Comparison of ENCODE assay signal across 13 cellular contexts in genomic region chr16:66289051-66289680, GRCh38.
"Had no signal": no experiment of that assay in that cellular context is flagged by ENCODE, and none has a peak within 500 bp of the region (broad histone marks: within the 10 kb centered on the region; RNA-seq: fewer than 3 reads in every experiment).

No MANE protein-coding gene starts in this region.

- H3K9me3 Mint-ChIP-seq: activated B cell treated with CpG ODN at 0.5 μM for 24 hours; activated naive CD4-positive, alpha-beta T cell treated with anti-CD3 and anti-CD28 coated beads, Interleukin-2, amount 50 U/mL, for 24 hours; T-helper 2 cell treated with Interferon-gamma antibody and Interleukin-4, amounts not matched to agents 5 μg/mL and 100 μg/mL, for 36 hours had no signal

- H3K36me3 Mint-ChIP-seq: activated naive CD4-positive, alpha-beta T cell treated with anti-CD3 and anti-CD28 coated beads, Interleukin-2, amount 50 U/mL, for 24 hours; neural progenitor cell had no signal

- DNase-seq: activated B cell treated with CpG ODN at 0.5 μM for 24 hours; activated CD4-positive, alpha-beta T cell treated with anti-CD3 and anti-CD28 coated beads for 48 hours had no signal

- H3K27me3 ChIP-seq: adrenal gland, cardiac muscle cell, neural progenitor cell, pancreas had no signal

- H3K36me3 ChIP-seq: adrenal gland, cardiac muscle cell, gastroesophageal sphincter, neural progenitor cell, pancreas had no signal

- H3K4me1 Mint-ChIP-seq: activated B cell treated with CpG ODN at 0.5 μM for 24 hours; activated naive CD4-positive, alpha-beta T cell treated with anti-CD3 and anti-CD28 coated beads, Interleukin-2, amount 50 U/mL, for 24 hours had no signal

- H3K4me2 ChIP-seq: neural progenitor cell, smooth muscle cell had no signal

- H3K27me3 Mint-ChIP-seq: activated naive CD4-positive, alpha-beta T cell treated with anti-CD3 and anti-CD28 coated beads, Interleukin-2, amount 50 U/mL, for 24 hours had no signal

- FAIRE-seq: endometrium, pancreas, urothelium cell line had no signal

- H3K9me3 ChIP-seq: adrenal gland, gastroesophageal sphincter, pancreas had no signal

- H3K27ac ChIP-seq: adrenal gland, cardiac muscle cell, dorsolateral prefrontal cortex, gastroesophageal sphincter, neural progenitor cell, pancreas had no signal

- H2AFZ ChIP-seq: neural progenitor cell had no signal

- H3K4me3 Mint-ChIP-seq: activated B cell treated with CpG ODN at 0.5 μM for 24 hours; activated naive CD4-positive, alpha-beta T cell treated with anti-CD3 and anti-CD28 coated beads, Interleukin-2, amount 50 U/mL, for 24 hours; neural progenitor cell; T-helper 2 cell treated with Interferon-gamma antibody and Interleukin-4, amounts not matched to agents 5 μg/mL and 100 μg/mL, for 36 hours had no signal

- H3K4me1 ChIP-seq: adrenal gland, gastroesophageal sphincter, neural progenitor cell, pancreas had no signal

- H3K9ac ChIP-seq: neural progenitor cell had no signal

- H3K4me3 ChIP-seq: adrenal gland, cardiac muscle cell, dorsolateral prefrontal cortex, gastroesophageal sphincter, neural progenitor cell, pancreas, smooth muscle cell had no signal

- H3K27ac Mint-ChIP-seq: activated B cell treated with CpG ODN at 0.5 μM for 24 hours; activated naive CD4-positive, alpha-beta T cell treated with anti-CD3 and anti-CD28 coated beads, Interleukin-2, amount 50 U/mL, for 24 hours; neural progenitor cell; T-helper 2 cell treated with Interferon-gamma antibody and Interleukin-4, amounts not matched to agents 5 μg/mL and 100 μg/mL, for 36 hours had no signal

- ATAC-seq: gastroesophageal sphincter, pancreas had no signal
